9 cellular contexts compared by ENCODE assay signal in genomic region chr3:110815008-110815583, GRCh38.
A peak's percentile ranks its signal among the peaks of the same experiment; 100 is the strongest.
DNase-seq lines count a peak whose midpoint lies in the region.
"Had no signal": no experiment of that assay in that cellular context is flagged by ENCODE, and none has a peak within 500 bp of the region (broad histone marks: within the 10 kb centered on the region; RNA-seq: fewer than 3 reads in every experiment).

No MANE protein-coding gene starts in this region.

- peak; percentile 77 for DNase-seq in Daoy (ENCODE audit: low read depth)
- DNase-seq in Jurkat, Clone E6-1 (ENCODE audit: low read depth, low spot score), result peak; percentile 55
- peak; percentile 71 for DNase-seq in astrocyte of the hippocampus (ENCODE audit: low read depth, low spot score)
- DNase-seq in mesendoderm, result peak; percentile 40
- DNase-seq in stimulated activated CD4-positive, alpha-beta T cell treated with anti-CD3 and anti-CD28 coated beads, Interleukin-4, amount 100 ng/mL, for 4 hours, result no peak
- DNase-seq in NCI-H524 treated with DMSO at 0.1 percent for 48 hours (lab: John Stamatoyannopoulos, UW), result no peak
- no peak for DNase-seq in G401 (ENCODE audit: low spot score)
- no peak for DNase-seq in cerebellar nuclear complex (lab: John Stamatoyannopoulos, UW)
- DNase-seq: RPMI8226 had no signal

- 0 out of 2 replicates have a peak overlapping the region, but pooled peaks have one; percentile 2 for H3K4me3 ChIP-seq in Jurkat, Clone E6-1 (ENCODE audit: low read length)
- no peak overlapping the region for H3K4me3 ChIP-seq in mesendoderm (ENCODE audit: low read length)

- H4K5ac ChIP-seq in mesendoderm (ENCODE audit: low read length), result no peak overlapping the region

- H2BK120ac ChIP-seq in mesendoderm (ENCODE audit: low read depth, low read length), result no peak overlapping the region

- no peak overlapping the region for H2BK5ac ChIP-seq in mesendoderm (ENCODE audit: low read length)

- H3K18ac ChIP-seq in mesendoderm (ENCODE audit: low read length), result no peak overlapping the region

- H3K4ac ChIP-seq in mesendoderm (ENCODE audit: low read depth, low read length), result no peak overlapping the region

- no CpG with 5 or more reads among the region's 1 CpG for WGBS in mesendoderm (ENCODE audit: extremely low coverage, insufficient coverage, low lambda C conversion rate)

- H3K4me2 ChIP-seq in mesendoderm (ENCODE audit: low read length), result no peak overlapping the region

- H3K79me1 ChIP-seq in mesendoderm (ENCODE audit: low read length), result no peaks in the 10 kb centered on the region

- H3K27me3 ChIP-seq in mesendoderm (ENCODE audit: insufficient read depth, low read length, poor library complexity), result no peaks in the 10 kb centered on the region

- H3K36me3 ChIP-seq in mesendoderm (ENCODE audit: control insufficient read depth, insufficient read depth, low read length), result no peaks in the 10 kb centered on the region

- in situ Hi-C loops in G401 (cut with HindIII; ENCODE audit: low sequenced_read_pairs), result no loop called here

- no peak overlapping the region for H3K23ac ChIP-seq in mesendoderm (ENCODE audit: low read length)

- no peak overlapping the region for H3K56ac ChIP-seq in mesendoderm (ENCODE audit: low read length)

- H3K27ac ChIP-seq in mesendoderm (ENCODE audit: low read depth, low read length), result no peak overlapping the region

- no peak overlapping the region for H2BK15ac ChIP-seq in mesendoderm (replicated peaks; ENCODE audit: low read depth)

- H2AK5ac ChIP-seq in mesendoderm (ENCODE audit: low read length), result no peak overlapping the region

- H3K9ac ChIP-seq in mesendoderm (ENCODE audit: low read length), result no peak overlapping the region

- H3K79me2 ChIP-seq in mesendoderm (ENCODE audit: control insufficient read depth, insufficient read depth, low read length), result no peaks in the 10 kb centered on the region

- no peaks in the 10 kb centered on the region for H3K4me1 ChIP-seq in mesendoderm (ENCODE audit: control insufficient read depth, low read depth, low read length)

- no peak overlapping the region for H4K8ac ChIP-seq in mesendoderm (ENCODE audit: low read depth, low read length)

Comparison
In these comparisons a context has a peak if more than half of its experiments do, and no peak if none do; other contexts are left out.
1. DNase-seq: peak in Daoy (single experiment), Jurkat, Clone E6-1 (single experiment), astrocyte of the hippocampus (single experiment) and mesendoderm (single experiment); none in stimulated activated CD4-positive, alpha-beta T cell treated with anti-CD3 and anti-CD28 coated beads, Interleukin-4, amount 100 ng/mL, for 4 hours (0 of 2), NCI-H524 treated with DMSO at 0.1 percent for 48 hours (single experiment), G401 (single experiment) and cerebellar nuclear complex (0 of 2).